ENCODE assay signal across 15 cellular contexts in genomic region chr5:155056644-155057269, GRCh38. TPM values are rescaled to one million over a fixed set of nuclear protein-coding genes. Genes with fewer than 3 reads are reported as not detected.
DNase-seq lines count a peak whose midpoint lies in the region; TF ChIP-seq lines count a peak whose summit lies in the region.
"Had no signal": no experiment of that assay in that cellular context is flagged by ENCODE, and none has a peak within 500 bp of the region (broad histone marks: within the 10 kb centered on the region; RNA-seq: fewer than 3 reads in every experiment).

No MANE protein-coding gene starts in this region.

- H3K4me2 ChIP-seq in hepatocyte, result no peak overlapping the region
- H3K4me2 ChIP-seq: BLaER1 had no signal

- peaks cover 18% of the 10 kb centered on the region for H3K4me1 ChIP-seq in hepatocyte (ENCODE audit: insufficient read depth)
- H3K4me1 ChIP-seq in tibial artery, result no peaks in the 10 kb centered on the region
- H3K4me1 ChIP-seq: BLaER1 had no signal

- WGBS in hepatocyte (ENCODE audit: low lambda C conversion rate, missing lambda C conversion rate), result 42% methylated on average over 8 of the region's 8 CpGs

- H3K79me2 ChIP-seq in hepatocyte, result no peaks in the 10 kb centered on the region

- H3K27ac ChIP-seq in hepatocyte (no peak overlapping the region), tibial artery (no peak overlapping the region)
- H3K27ac ChIP-seq: BLaER1 had no signal

- H3K36me3 ChIP-seq in hepatocyte (replicated peaks; ENCODE audit: insufficient read depth, low read depth) (no peaks in the 10 kb centered on the region), tibial artery (no peaks in the 10 kb centered on the region)
- H3K36me3 ChIP-seq: BLaER1 had no signal

- H3K9me3 ChIP-seq in hepatocyte (ENCODE audit: low read depth) (no peaks in the 10 kb centered on the region), tibial artery (peaks cover 0 to 6% (median 4%) of the 10 kb centered on the region in 3 donors)
- H3K9me3 ChIP-seq: BLaER1 had no signal

- H3K4me3 ChIP-seq in hepatocyte (no peak overlapping the region), tibial artery (no peak overlapping the region)
- H3K4me3 ChIP-seq: BLaER1 had no signal

- intact Hi-C loops in tibial artery (cut with DNase I; ENCODE audit: low total_unique reads), result no loop called here

- H3K9me2 ChIP-seq in hepatocyte (replicated peaks; ENCODE audit: insufficient read depth), result no peaks in the 10 kb centered on the region

- H3K27me3 ChIP-seq in hepatocyte (no peaks in the 10 kb centered on the region), tibial artery (no peaks in the 10 kb centered on the region)
- H3K27me3 ChIP-seq: BLaER1 had no signal

- TF ChIP-seq CTCF in hepatocyte (IDR thresholded peaks at IDR 0.05; ENCODE audit: poor library complexity) (no peak), tibial artery (IDR thresholded peaks at IDR 0.05) (no peak)

- no peaks in the 10 kb centered on the region for H4K20me1 ChIP-seq in hepatocyte (ENCODE audit: insufficient read depth, poor library complexity, severe bottlenecking)
- H4K20me1 ChIP-seq: BLaER1 had no signal

- DNase-seq in NOMO-1 treated with DMSO at 0.1 percent for 48 hours (lab: John Stamatoyannopoulos, UW; ENCODE audit: unreplicated experiment) (peak; percentile 16), NOMO-1 treated with dmso at 0.1 percent for 144 hours (lab: John Stamatoyannopoulos, UW; ENCODE audit: unreplicated experiment) (no peak), SK-N-DZ (ENCODE audit: low spot score) (peak; percentile 62), hepatocyte (ENCODE audit: low spot score) (peak; percentile 15), H4 (ENCODE audit: low spot score) (no peak), tibial artery (no peak)
- no peak for DNase-seq in effector CD4-positive, alpha-beta T cell
- DNase-seq: 8988T; CD4-positive, alpha-beta memory T cell; DMS153; DMS79; GDM1 had no signal

- H2AFZ ChIP-seq in hepatocyte, result no peak overlapping the region

RNA-seq across cellular contexts. Expression of gene KIF4B, which starts 43.2 kb away (rescaled TPM):
- not detected in 2 replicates for polyA plus RNA-seq in SK-N-DZ (2014; cell fraction: cytosol; rRNA removed)
- not detected in 2 replicates for polyA plus RNA-seq in SK-N-DZ (2014; cell fraction: nucleus; rRNA removed)
- 0.10 TPM in 1 of 2 replicates, not detected in the other for total RNA-seq in hepatocyte
- 0.05 TPM in 1 of 2 replicates, not detected in the other for polyA plus RNA-seq in hepatocyte
- total RNA-seq in H4 (2014; rRNA removed; shearing (Covaris generic)), result 0.02 TPM in 1 of 2 replicates, not detected in the other
- total RNA-seq: CD4-positive, alpha-beta memory T cell; HT-29 had no signal
- polyA plus RNA-seq: CD14-positive monocyte; CD4-positive, alpha-beta memory T cell had no signal

Comparison
In these comparisons a context has a peak if more than half of its experiments do, and no peak if none do; other contexts are left out.
1. DNase-seq: peak in NOMO-1 treated with DMSO at 0.1 percent for 48 hours (single experiment), SK-N-DZ (single experiment) and hepatocyte (single experiment); none in NOMO-1 treated with dmso at 0.1 percent for 144 hours (single experiment), effector CD4-positive, alpha-beta T cell (single experiment), H4 (single experiment) and tibial artery (0 of 2).